In the genomic region with DNA sequence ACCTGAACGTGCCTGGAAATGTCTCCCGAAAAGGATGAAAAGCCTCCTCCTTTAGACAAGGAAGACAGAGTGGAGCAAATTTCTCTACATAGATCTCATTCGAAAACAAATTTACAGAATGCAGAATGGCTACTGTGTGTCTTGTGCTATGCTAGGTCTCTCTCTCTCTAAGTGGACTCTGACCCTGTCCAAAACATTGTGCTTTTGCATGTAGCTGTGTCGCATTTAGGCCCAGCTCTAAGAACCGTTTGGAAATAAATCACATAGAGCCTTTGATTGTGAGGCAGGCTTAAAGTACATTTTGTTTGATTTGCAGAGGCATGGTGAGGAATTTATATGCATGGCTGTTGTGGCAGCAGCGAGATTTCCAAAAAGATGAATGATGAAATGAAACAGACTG, we compare ENCODE assay signal across 27 cellular contexts.
"Had no signal": no experiment of that assay in that cellular context is flagged by ENCODE, and none has a peak within 500 bp of the region (broad histone marks: within the 10 kb centered on the region; RNA-seq: fewer than 3 reads in every experiment).

No MANE protein-coding gene starts in this region.

- H3K27ac ChIP-seq: stomach, suprapubic skin, testis, thoracic aorta, thyroid gland, tibial artery, tibial nerve, transverse colon, upper lobe of left lung, upper lobe of right lung, uterus, vagina had no signal

- FAIRE-seq: urothelium cell line had no signal

- H3K4me1 ChIP-seq: testis, thyroid gland, uterus, vagina had no signal

- H3K4me3 ChIP-seq: stomach, suprapubic skin, testis, thoracic aorta, thyroid gland, tibial artery, tibial nerve, transverse colon, upper lobe of left lung, upper lobe of right lung, uterus, vagina had no signal

- ATAC-seq: stimulated activated effector memory CD8-positive, alpha-beta T cell treated with anti-CD3 and anti-CD28 coated beads, Interleukin-12 subunit alpha, Interleukin-12 subunit beta, amount 100 ng/mL, for 72 hours; stimulated activated memory B cell treated with anti-CD40 and anti-IgM and Interleukin-4, amounts not matched to agents 10 μg/mL and 1 μg/mL and 100 μg/mL, for 72 hours; stimulated activated naive B cell treated with anti-CD40 and anti-IgM and Interleukin-4, amounts not matched to agents 10 μg/mL and 1 μg/mL and 100 μg/mL, for 72 hours; stimulated activated naive CD8-positive, alpha-beta T cell treated with anti-CD3 and anti-CD28 coated beads, Interleukin-15, amount 100 ng/mL, for 72 hours; stimulated activated naive CD8-positive, alpha-beta T cell treated with anti-CD3 and anti-CD28 coated beads, Interleukin-15, Interleukin-2, amounts not matched to agents 100 U/mL and 50 U/mL, for 24 hours; upper lobe of right lung had no signal

- DNase-seq: stimulated activated CD4-positive, alpha-beta T cell treated with anti-CD3 and anti-CD28 coated beads, Interleukin-2, amount 100 ng/mL, for 48 hours; stimulated activated CD4-positive, alpha-beta T cell treated with anti-CD3 and anti-CD28 coated beads, Interleukin-4, amount 100 ng/mL, for 1 hour; stimulated activated CD4-positive, alpha-beta T cell treated with anti-CD3 and anti-CD28 coated beads, Interleukin-4, amount 100 ng/mL, for 24 hours; stimulated activated CD4-positive, alpha-beta T cell treated with anti-CD3 and anti-CD28 coated beads, Interleukin-4, amount 100 ng/mL, for 4 hours; stimulated activated CD8-positive, alpha-beta memory T cell treated with anti-CD3 and anti-CD28 coated beads, Interleukin-4, amount 100 ng/mL, for 48 hours; stimulated activated naive B cell treated with anti-CD40 and anti-IgM and Interleukin-4, amounts not matched to agents 10 μg/mL and 1 μg/mL and 100 μg/mL, for 72 hours; stimulated activated naive CD4-positive, alpha-beta T cell; stimulated activated naive CD4-positive, alpha-beta T cell treated with Interleukin-2 at 50 U/mL for 16 hours; stimulated activated naive CD8-positive, alpha-beta T cell treated with anti-CD3 and anti-CD28 coated beads, Interleukin-15, amount 100 ng/mL, for 72 hours; stimulated activated naive CD8-positive, alpha-beta T cell treated with anti-CD3 and anti-CD28 coated beads, Interleukin-15, Interleukin-2, amounts not matched to agents 100 U/mL and 50 U/mL, for 24 hours; stomach; substantia nigra; testis; thyroid gland; tibial artery; transverse colon; trophoblast cell; upper lobe of left lung; upper lobe of right lung; uterus had no signal

- H3K27me3 ChIP-seq: testis, thyroid gland, upper lobe of left lung, uterus, vagina had no signal

- H3K36me3 ChIP-seq: stomach, suprapubic skin, thoracic aorta, thyroid gland, tibial artery, tibial nerve, transverse colon, upper lobe of left lung, upper lobe of right lung, uterus, vagina had no signal

- H3K9me3 ChIP-seq: stomach, suprapubic skin, testis, thoracic aorta, thyroid gland, tibial artery, tibial nerve, transverse colon, upper lobe of left lung, upper lobe of right lung, uterus, vagina had no signal
